In the genomic region with DNA sequence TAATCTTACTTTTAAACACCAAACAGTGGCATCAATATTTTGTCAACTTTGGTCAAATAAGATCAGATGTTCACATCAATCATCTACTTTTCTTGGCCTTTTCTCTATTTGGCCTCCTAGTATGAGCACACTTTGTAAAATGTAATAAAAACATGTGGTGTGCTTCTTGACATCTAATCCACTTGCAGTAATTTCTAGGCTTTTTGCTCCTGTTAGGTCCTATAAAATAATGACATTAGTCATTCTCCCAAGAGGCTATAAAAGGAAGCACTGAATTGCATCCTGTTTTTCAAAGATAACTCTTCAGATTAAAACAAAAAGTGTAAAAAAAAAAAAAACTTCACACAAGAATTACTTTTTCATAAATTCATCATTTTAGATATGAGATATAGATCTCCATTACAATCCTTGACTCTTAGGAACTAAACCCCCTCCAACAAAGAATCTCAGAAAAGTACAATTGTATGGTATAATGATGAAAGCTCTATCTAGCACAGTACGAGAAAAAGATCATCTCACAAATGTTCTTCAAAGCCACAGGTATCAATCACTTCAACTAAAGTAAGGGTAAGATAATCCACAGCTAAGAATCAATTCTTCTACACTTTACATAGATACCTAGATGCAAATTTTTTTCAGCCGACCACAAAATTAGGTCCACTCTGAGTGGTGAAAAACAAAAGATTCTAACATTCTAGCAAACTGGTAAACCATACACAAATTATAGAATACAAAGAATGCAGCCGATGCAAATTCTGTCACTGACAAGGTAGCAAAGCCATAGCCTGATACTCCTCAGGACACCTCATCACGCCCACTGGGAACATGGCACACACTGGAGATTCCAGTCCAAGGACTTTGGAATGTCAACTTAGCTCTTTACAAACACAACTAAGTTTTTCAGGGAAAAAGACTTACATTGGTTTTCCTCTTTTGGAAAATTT, we compare ENCODE assay signal across 9 cellular contexts. TPM values are rescaled to one million over a fixed set of nuclear protein-coding genes. Genes with fewer than 3 reads are reported as not detected.
A peak's percentile ranks its signal among the peaks of the same experiment; 100 is the strongest.
DNase-seq lines count a peak whose midpoint lies in the region; ATAC-seq and TF ChIP-seq lines count a peak whose summit lies in the region.
"Had no signal": no experiment of that assay in that cellular context is flagged by ENCODE, and none has a peak within 500 bp of the region (broad histone marks: within the 10 kb centered on the region; RNA-seq: fewer than 3 reads in every experiment).

No MANE protein-coding gene starts in this region.

- H3K27me3 ChIP-seq in colonic mucosa (no peaks in the 10 kb centered on the region), smooth muscle cell (ENCODE audit: low read depth) (peaks cover 60% of the 10 kb centered on the region)

- peak overlapping the region in 1 of 2 donors; percentile 83 for H3K9ac ChIP-seq in colonic mucosa (ENCODE audit: low read depth in 2 of 2, low read length in 2 of 2)
- no peak overlapping the region for H3K9ac ChIP-seq in smooth muscle cell (ENCODE audit: low read depth)

- H3K4me1 ChIP-seq in colonic mucosa (no peaks in the 10 kb centered on the region), smooth muscle cell (ENCODE audit: low read depth) (peaks cover 13% of the 10 kb centered on the region)

- H3K4me3 ChIP-seq in colonic mucosa (peak overlapping the region; percentile 88), smooth muscle cell (peak overlapping the region; percentile 77)

- no peaks in the 10 kb centered on the region for H3K79me2 ChIP-seq in smooth muscle cell (ENCODE audit: low read depth)

- H3K27ac ChIP-seq in KOPT-K1 (ENCODE audit: low read depth, low read length, poor library complexity, severe bottlenecking) = peak overlapping the region; percentile 82
- H3K27ac ChIP-seq in colonic mucosa = peak overlapping the region; percentile 62
- H3K27ac ChIP-seq in smooth muscle cell (ENCODE audit: low read depth) = no peak overlapping the region
- H3K27ac ChIP-seq: 22Rv1 had no signal

- no peak overlapping the region for H2AFZ ChIP-seq in smooth muscle cell (ENCODE audit: low read depth)

- H3F3A ChIP-seq in smooth muscle cell (ENCODE audit: low read depth) = peaks cover under 1% of the 10 kb centered on the region

- intact Hi-C loops in colonic mucosa (cut with DNase I) = no loop called here

- DNase-seq in DMS79 treated with DMSO at 0.1 percent for 48 hours (lab: John Stamatoyannopoulos, UW) (peak; percentile 52), DMS79 (lab: John Stamatoyannopoulos, UW) (no peak), colonic mucosa (no peak), smooth muscle cell (lab: John Stamatoyannopoulos, UW; ENCODE audit: unreplicated experiment) (no peak), 8988T (no peak), GDM1 (lab: John Stamatoyannopoulos, UW) (no peak)

- H3K4me2 ChIP-seq in smooth muscle cell = no peak overlapping the region

- TF ChIP-seq CTCF in colonic mucosa (IDR thresholded peaks at IDR 0.05) (no peak), smooth muscle cell (IDR thresholded peaks at IDR 0.05; ENCODE audit: borderline replicate concordance, insufficient read depth, poor library complexity, severe bottlenecking) (no peak)

- WGBS in smooth muscle cell (ENCODE audit: low lambda C conversion rate) = 95% methylated on average over 4 of the region's 4 CpGs

- H4K20me1 ChIP-seq in smooth muscle cell (ENCODE audit: low read depth) = no peaks in the 10 kb centered on the region

- H3K36me3 ChIP-seq in KOPT-K1 (ENCODE audit: insufficient read depth, low read length) (peaks cover 34% of the 10 kb centered on the region; the same call in 1 of the 2 replicates), colonic mucosa (no peaks in the 10 kb centered on the region), smooth muscle cell (ENCODE audit: low read depth) (no peaks in the 10 kb centered on the region)

- H3K9me3 ChIP-seq in KOPT-K1 (ENCODE audit: insufficient read depth, low read length, poor library complexity, severe bottlenecking) (no peaks in the 10 kb centered on the region), colonic mucosa (no peaks in the 10 kb centered on the region), smooth muscle cell (replicated peaks; ENCODE audit: low read depth) (no peaks in the 10 kb centered on the region)

- ATAC-seq in HG03354 (IDR thresholded peaks at IDR 0.05; ENCODE audit: poor library complexity, severe bottlenecking, unreplicated experiment) = no peak

RNA-seq across cellular contexts. Expression of a gene that starts 2.7 kb away (rescaled TPM):
- total RNA-seq in colonic mucosa = 10 to 100 TPM; 13.9 to 16.4 TPM
- 0.85 and 0.94 TPM in 2 replicates for total RNA-seq in smooth muscle cell
- 0.50 TPM in 1 of 2 replicates, not detected in the other for polyA plus RNA-seq in smooth muscle cell

RNA-seq across cellular contexts. Expression of a gene that starts 50.1 kb away (rescaled TPM):
- 10 to 100 TPM; 32.8 to 55.3 TPM for total RNA-seq in colonic mucosa
- total RNA-seq in smooth muscle cell = 33.3 and 34.5 TPM in 2 replicates
- 39.2 and 47.4 TPM in 2 replicates for polyA plus RNA-seq in smooth muscle cell
